Comparison of ENCODE assay signal across 20 cellular contexts in the genomic region with DNA sequence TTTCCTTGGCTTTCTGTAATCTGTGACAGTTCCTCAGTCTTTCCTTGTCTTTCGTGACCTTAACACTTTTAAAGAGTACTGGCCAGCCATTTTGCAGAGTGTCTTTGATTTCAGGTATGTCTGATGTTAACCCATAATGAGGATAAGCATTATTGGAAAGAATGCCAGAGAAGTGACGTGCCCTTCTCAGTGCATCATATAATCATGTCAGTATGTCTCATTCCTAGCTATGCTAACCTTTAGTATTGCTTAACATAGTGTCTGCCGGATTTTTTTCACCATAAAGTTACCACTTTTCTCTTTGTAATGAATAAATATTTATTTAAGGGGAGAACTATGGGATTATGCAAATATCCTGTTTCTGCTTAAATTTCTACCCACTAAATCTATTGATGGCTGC. TPM values are rescaled to one million over a fixed set of nuclear protein-coding genes. Genes with fewer than 3 reads are reported as not detected.
"Had no signal": no experiment of that assay in that cellular context is flagged by ENCODE, and none has a peak within 500 bp of the region (broad histone marks: within the 10 kb centered on the region; RNA-seq: fewer than 3 reads in every experiment).

No MANE protein-coding gene starts in this region.

- H3K36me3 ChIP-seq: cardiac muscle cell, neural progenitor cell, stomach, upper lobe of right lung had no signal

- H3K4me1 Mint-ChIP-seq: activated naive CD4-positive, alpha-beta T cell treated with anti-CD3 and anti-CD28 coated beads, Interleukin-2, amount 50 U/mL, for 24 hours; naive B cell; stimulated activated effector memory CD8-positive, alpha-beta T cell treated with anti-CD3 and anti-CD28 coated beads, Interleukin-12 subunit alpha, Interleukin-12 subunit beta, amount 100 ng/mL, for 72 hours had no signal

- ATAC-seq: left lobe of liver; psoas muscle; sciatic nerve; stimulated activated effector memory CD8-positive, alpha-beta T cell treated with anti-CD3 and anti-CD28 coated beads, Interleukin-12 subunit alpha, Interleukin-12 subunit beta, amount 100 ng/mL, for 72 hours; upper lobe of right lung had no signal

- DNase-seq: activated CD4-positive, alpha-beta T cell treated with anti-CD3 and anti-CD28 coated beads, Interleukin-2, amount 50 U/mL, for 4 hours; activated gamma-delta T cell; dorsolateral prefrontal cortex; kidney; naive B cell; psoas muscle; stimulated activated CD4-positive, alpha-beta T cell treated with anti-CD3 and anti-CD28 coated beads, Interleukin-4, amount 100 ng/mL, for 24 hours; stomach; upper lobe of right lung had no signal

- H3K4me1 ChIP-seq: neural progenitor cell, psoas muscle had no signal

- H3K27ac Mint-ChIP-seq: activated naive CD4-positive, alpha-beta T cell treated with anti-CD3 and anti-CD28 coated beads, Interleukin-2, amount 50 U/mL, for 24 hours; neural progenitor cell; stimulated activated effector memory CD8-positive, alpha-beta T cell treated with anti-CD3 and anti-CD28 coated beads, Interleukin-12 subunit alpha, Interleukin-12 subunit beta, amount 100 ng/mL, for 72 hours had no signal

- H3K36me3 Mint-ChIP-seq: activated naive CD4-positive, alpha-beta T cell treated with anti-CD3 and anti-CD28 coated beads, Interleukin-2, amount 50 U/mL, for 24 hours; naive B cell; neural progenitor cell; stimulated activated effector memory CD8-positive, alpha-beta T cell treated with anti-CD3 and anti-CD28 coated beads, Interleukin-12 subunit alpha, Interleukin-12 subunit beta, amount 100 ng/mL, for 72 hours had no signal

- H3K27me3 ChIP-seq: cardiac muscle cell, dorsolateral prefrontal cortex, neural progenitor cell, stomach, upper lobe of right lung had no signal

- H3K4me3 ChIP-seq: cardiac muscle cell, dorsolateral prefrontal cortex, neural progenitor cell, psoas muscle, stomach, upper lobe of right lung had no signal

- H3K27ac ChIP-seq: cardiac muscle cell, dorsolateral prefrontal cortex, epithelial cell of prostate, neural progenitor cell, psoas muscle, upper lobe of right lung had no signal

- H3K4me3 Mint-ChIP-seq: activated naive CD4-positive, alpha-beta T cell treated with anti-CD3 and anti-CD28 coated beads, Interleukin-2, amount 50 U/mL, for 24 hours; naive B cell; neural progenitor cell; stimulated activated effector memory CD8-positive, alpha-beta T cell treated with anti-CD3 and anti-CD28 coated beads, Interleukin-12 subunit alpha, Interleukin-12 subunit beta, amount 100 ng/mL, for 72 hours had no signal

- H3K9me3 ChIP-seq: psoas muscle, stomach, upper lobe of right lung had no signal

RNA-seq across cellular contexts. Expression of gene RERG, which starts 28.5 kb away (rescaled TPM):
- total RNA-seq: lung microvascular endothelial cell; mononuclear cell; osteoblast; T-helper 2 cell treated with Interferon-gamma antibody and Interleukin-4, amounts not matched to agents 100 ng/mL and 5 ng/mL, for 36 hours had no signal
